Comparison of ENCODE assay signal across 19 cellular contexts in the genomic region with DNA sequence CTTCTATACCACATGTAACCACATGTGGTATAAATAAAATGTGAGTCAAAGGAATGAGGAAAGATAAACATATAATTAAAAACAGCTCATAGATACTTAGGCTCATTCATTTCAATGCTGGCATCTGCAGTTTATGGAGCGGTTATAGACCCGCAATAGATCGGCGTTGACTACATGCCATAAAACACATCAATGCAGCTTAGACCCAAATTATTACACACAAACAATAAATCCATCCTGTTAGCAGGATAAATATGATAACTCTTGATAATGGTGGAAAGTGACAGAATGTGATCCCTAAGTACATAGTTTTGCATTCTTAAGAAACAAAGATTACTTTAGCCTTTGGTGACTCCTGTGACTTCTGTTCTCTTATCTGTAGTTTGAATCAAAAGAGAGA.
"Had no signal": no experiment of that assay in that cellular context is flagged by ENCODE, and none has a peak within 500 bp of the region (broad histone marks: within the 10 kb centered on the region; RNA-seq: fewer than 3 reads in every experiment).

No MANE protein-coding gene starts in this region.

- H3K4me2 ChIP-seq: hepatocyte, smooth muscle cell had no signal

- FAIRE-seq: urothelium cell line had no signal

- DNase-seq: activated CD4-positive, alpha-beta T cell treated with anti-CD3 and anti-CD28 coated beads, Interleukin-2, amount 10 ng/mL, durations not matched to agents 24 days and 14 days; activated CD8-positive, alpha-beta memory T cell treated with anti-CD3 and anti-CD28 coated beads, Interleukin-2, amount 10 ng/mL, durations not matched to agents 7 days and 5 days; activated CD8-positive, alpha-beta T cell treated with anti-CD3 and anti-CD28 coated beads for 36 hours; activated gamma-delta T cell treated with Interleukin-2 at 50 U/mL for 16 hours; aorta; foreskin keratinocyte; immature natural killer cell; left lung; naive thymus-derived CD4-positive, alpha-beta T cell; occipital lobe; posterior cingulate gyrus; stimulated activated CD4-positive, alpha-beta T cell treated with anti-CD3 and anti-CD28 coated beads, Interleukin-15, amount 100 ng/mL, for 24 hours; transverse colon had no signal

- H3K9me3 ChIP-seq: left lung, transverse colon had no signal

- H3K4me3 ChIP-seq: hepatocyte, left lung, lung, smooth muscle cell, transverse colon had no signal

- H3K36me3 ChIP-seq: left lung, transverse colon had no signal

- H3K4me1 ChIP-seq: foreskin keratinocyte, left lung, transverse colon had no signal

- H3K27ac ChIP-seq: foreskin keratinocyte, hepatocyte, left lung, transverse colon had no signal

- ATAC-seq: activated CD8-positive, alpha-beta memory T cell treated with anti-CD3 and anti-CD28 coated beads, Interleukin-2, amount 10 ng/mL, durations not matched to agents 7 days and 5 days; activated CD8-positive, alpha-beta T cell treated with anti-CD3 and anti-CD28 coated beads for 36 hours; foreskin keratinocyte; left lung; naive thymus-derived CD4-positive, alpha-beta T cell; sciatic nerve; stimulated activated memory B cell treated with anti-CD40 and anti-IgM and Interleukin-4, amounts not matched to agents 10 μg/mL and 1 μg/mL and 100 μg/mL, for 72 hours had no signal

- H3K27me3 ChIP-seq: foreskin keratinocyte had no signal
